ENCODE assay signal across 27 cellular contexts in the genomic region with DNA sequence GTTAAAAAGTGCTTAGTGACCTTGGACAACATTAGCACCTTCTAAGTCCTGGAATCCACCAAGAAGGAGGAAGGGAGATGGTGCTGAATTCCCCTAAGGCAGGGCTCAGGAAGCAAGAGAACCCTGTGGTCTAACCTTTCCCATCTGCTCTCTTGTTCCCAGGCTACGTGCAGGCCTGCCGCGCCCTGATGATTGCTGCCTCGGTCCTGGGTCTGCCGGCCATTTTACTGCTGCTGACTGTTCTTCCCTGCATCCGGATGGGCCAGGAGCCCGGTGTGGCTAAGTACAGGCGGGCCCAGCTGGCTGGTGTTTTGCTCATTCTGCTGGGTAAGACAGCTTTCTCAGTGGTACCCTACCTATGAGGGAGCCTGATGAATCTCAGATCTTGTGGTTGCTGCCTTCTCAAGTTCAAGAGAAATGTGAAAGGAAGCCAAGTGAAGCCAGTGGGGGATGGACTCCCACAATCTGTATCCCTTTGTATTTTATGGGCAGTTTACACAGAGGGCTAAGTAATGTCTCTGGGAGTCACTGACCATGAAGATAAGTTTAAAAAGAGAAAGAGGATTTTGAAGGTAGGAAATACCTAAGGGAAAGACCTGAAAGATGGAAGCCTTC. TPM values are rescaled to one million over a fixed set of nuclear protein-coding genes. Genes with fewer than 3 reads are reported as not detected.
DNase-seq lines count a peak whose midpoint lies in the region; ATAC-seq and TF ChIP-seq lines count a peak whose summit lies in the region.
"Had no signal": no experiment of that assay in that cellular context is flagged by ENCODE, and none has a peak within 500 bp of the region (broad histone marks: within the 10 kb centered on the region; RNA-seq: fewer than 3 reads in every experiment).

No MANE protein-coding gene starts in this region.

- H3K4me3 ChIP-seq in MG63: no peak overlapping the region
- H3K4me3 ChIP-seq: mucosa of descending colon, right lobe of liver, suprapubic skin had no signal

- peaks cover 34% of the 10 kb centered on the region for H3K27me3 Mint-ChIP-seq in CD4-positive, alpha-beta T cell

- H3K9me3 Mint-ChIP-seq in CD4-positive, alpha-beta T cell: no peaks in the 10 kb centered on the region
- H3K9me3 Mint-ChIP-seq: activated naive CD8-positive, alpha-beta T cell treated with anti-CD3 and anti-CD28 coated beads, Interleukin-2, amount 10 ng/mL, durations not matched to agents 7 days and 5 days; stimulated activated effector memory CD8-positive, alpha-beta T cell treated with anti-CD3 and anti-CD28 coated beads, Interleukin-12 subunit alpha, Interleukin-12 subunit beta, amount 100 ng/mL, for 72 hours; T-helper 1 cell treated with Interleukin-12 subunit alpha and Interleukin-12 subunit beta and Interleukin-4 antibody, amounts not matched to agents 30 μg/mL and 1 μg/mL, for 36 hours had no signal

- CTCF ChIA-PET in CD4-positive, alpha-beta T cell (lab: Charles Lee): no interaction called here

- no peak overlapping the region for H3K27ac Mint-ChIP-seq in CD4-positive, alpha-beta T cell
- H3K27ac Mint-ChIP-seq: activated naive CD8-positive, alpha-beta T cell treated with anti-CD3 and anti-CD28 coated beads, Interleukin-2, amount 10 ng/mL, durations not matched to agents 7 days and 5 days; stimulated activated effector memory CD8-positive, alpha-beta T cell treated with anti-CD3 and anti-CD28 coated beads, Interleukin-12 subunit alpha, Interleukin-12 subunit beta, amount 100 ng/mL, for 72 hours; T-helper 1 cell treated with Interleukin-12 subunit alpha and Interleukin-12 subunit beta and Interleukin-4 antibody, amounts not matched to agents 30 μg/mL and 1 μg/mL, for 36 hours had no signal

- no peaks in the 10 kb centered on the region for H3K9me3 ChIP-seq in MG63
- no peaks in the 10 kb centered on the region for H3K9me3 ChIP-seq in CD4-positive, alpha-beta T cell (ENCODE audit: control insufficient read depth, low read length)
- H3K9me3 ChIP-seq: mucosa of descending colon, right lobe of liver, suprapubic skin had no signal

- no peak for TF ChIP-seq CTCF in CD4-positive, alpha-beta T cell (IDR thresholded peaks at IDR 0.05)

- intact Hi-C loops in sciatic nerve (cut with DNase I): no loop called here
- intact Hi-C loops in CD4-positive, alpha-beta T cell (cut with DNase I, micrococcal nuclease): no loop called here

- ATAC-seq in sciatic nerve: peak; percentile 62
- ATAC-seq in GM21528 (IDR thresholded peaks at IDR 0.05; ENCODE audit: low FRiP score, unreplicated experiment): no peak
- no peak for ATAC-seq in CD4-positive, alpha-beta T cell (ENCODE audit: poor library complexity)
- ATAC-seq: HCT116; left lobe of liver; mucosa of descending colon; right lobe of liver; stimulated activated effector memory CD8-positive, alpha-beta T cell treated with anti-CD3 and anti-CD28 coated beads, Interleukin-12 subunit alpha, Interleukin-12 subunit beta, amount 100 ng/mL, for 72 hours had no signal

- H3K4me3 Mint-ChIP-seq in CD4-positive, alpha-beta T cell: no peak overlapping the region
- H3K4me3 Mint-ChIP-seq: activated naive CD8-positive, alpha-beta T cell treated with anti-CD3 and anti-CD28 coated beads, Interleukin-2, amount 10 ng/mL, durations not matched to agents 7 days and 5 days; stimulated activated effector memory CD8-positive, alpha-beta T cell treated with anti-CD3 and anti-CD28 coated beads, Interleukin-12 subunit alpha, Interleukin-12 subunit beta, amount 100 ng/mL, for 72 hours; T-helper 1 cell treated with Interleukin-12 subunit alpha and Interleukin-12 subunit beta and Interleukin-4 antibody, amounts not matched to agents 30 μg/mL and 1 μg/mL, for 36 hours had no signal

- H3K36me3 ChIP-seq in MG63: no peaks in the 10 kb centered on the region
- H3K36me3 ChIP-seq: right lobe of liver, suprapubic skin had no signal

- peak; percentile 40 for DNase-seq in MG63
- peak; percentile 81 for DNase-seq in dermis blood vessel endothelial cell
- DNase-seq in left kidney (ENCODE audit: low read depth, low spot score): peak; percentile 44
- peak; percentile 69 for DNase-seq in sciatic nerve (ENCODE audit: low spot score)
- DNase-seq in DMS79 (lab: John Stamatoyannopoulos, UW): no peak
- no peak for DNase-seq in CD4-positive, alpha-beta T cell
- DNase-seq in NCI-H1694 treated with DMSO at 0.1 percent for 48 hours (lab: John Stamatoyannopoulos, UW): no peak
- DNase-seq: activated effector memory CD4-positive, alpha-beta T cell treated with Interleukin-2 at 50 U/mL for 16 hours; activated naive CD8-positive, alpha-beta T cell treated with anti-CD3 and anti-CD28 coated beads, Interleukin-2, amount 10 ng/mL, durations not matched to agents 7 days and 5 days; activated T-cell treated with anti-CD3 and anti-CD28 coated beads for 4 hours; cerebellar nuclear complex; DND-41; effector CD8-positive, alpha-beta T cell; erythroblast; KG1; mucosa of descending colon; NCI-H1417 treated with DMSO at 0.1 percent for 48 hours; NCI-H774; right lobe of liver; stimulated activated CD4-positive, alpha-beta T cell treated with anti-CD3 and anti-CD28 coated beads, Interleukin-4, amount 100 ng/mL, for 24 hours had no signal

- POLR2A ChIA-PET in CD4-positive, alpha-beta T cell (lab: Charles Lee): no interaction called here

- H3K4me1 Mint-ChIP-seq in CD4-positive, alpha-beta T cell (ENCODE audit: low read depth): peaks cover 12% of the 10 kb centered on the region

- no peaks in the 10 kb centered on the region for H3K36me3 Mint-ChIP-seq in CD4-positive, alpha-beta T cell (ENCODE audit: low read depth)

- H3K27me3 ChIP-seq in MG63: no peaks in the 10 kb centered on the region
- peaks cover 27% of the 10 kb centered on the region for H3K27me3 ChIP-seq in CD4-positive, alpha-beta T cell (ENCODE audit: control insufficient read depth, insufficient read depth, low read length)

- no peak overlapping the region for H3K27ac ChIP-seq in CD4-positive, alpha-beta T cell (ENCODE audit: low read depth, low read length)
- H3K27ac ChIP-seq: C4-2B, right lobe of liver, suprapubic skin had no signal

RNA-seq across cellular contexts. Expression of gene CLDN11, which starts 4.4 kb away (rescaled TPM):
- total RNA-seq in MG63 (2014; rRNA removed; shearing (Covaris generic); ENCODE audit: low replicate concordance): 18.6 and 28.7 TPM in 2 replicates
- total RNA-seq in dermis blood vessel endothelial cell (103 and 515 TPM in 2 replicates), sciatic nerve (88.2 TPM)
- total RNA-seq in CD4-positive, alpha-beta T cell: not detected
- total RNA-seq: activated naive CD8-positive, alpha-beta T cell treated with anti-CD3 and anti-CD28 coated beads, Interleukin-2, amount 10 ng/mL, durations not matched to agents 7 days and 5 days had no signal

Comparison
In these comparisons a context has a peak if more than half of its experiments do, and no peak if none do; other contexts are left out.
1. DNase-seq: peak in MG63 (single experiment), dermis blood vessel endothelial cell (single experiment), left kidney (single experiment) and sciatic nerve (single experiment); none in DMS79 (single experiment), CD4-positive, alpha-beta T cell (0 of 10) and NCI-H1694 treated with DMSO at 0.1 percent for 48 hours (single experiment).
2. RNA of gene CLDN11, which starts 4.4 kb away (total RNA-seq): 103 to 515 TPM in dermis blood vessel endothelial cell, 88.2 TPM in sciatic nerve (single experiment) and 18.6 to 28.7 TPM in MG63; not detected in CD4-positive, alpha-beta T cell; every median in the first group is over 10 times any median in the second.